ENCODE assay signal across 8 cellular contexts in genomic region chr5:172768573-172769323, GRCh38. TPM values are rescaled to one million over a fixed set of nuclear protein-coding genes. Genes with fewer than 3 reads are reported as not detected.
DNase-seq lines count a peak whose midpoint lies in the region; ATAC-seq and TF ChIP-seq lines count a peak whose summit lies in the region.

No MANE protein-coding gene starts in this region.

- H3K4me3 ChIP-seq in CD8-positive, alpha-beta T cell (ENCODE audit: low read depth, low read length) = no peak overlapping the region
- H3K4me3 ChIP-seq in esophagus squamous epithelium (peak overlapping the region; percentile 77 to 96 (median 79)), osteoblast (ENCODE audit: insufficient read depth, low read length) (peak overlapping the region; percentile 80)

- no peak for TF ChIP-seq CTCF in CD8-positive, alpha-beta T cell (IDR thresholded peaks at IDR 0.05)
- no peak for TF ChIP-seq CTCF in esophagus squamous epithelium (IDR thresholded peaks at IDR 0.05)
- TF ChIP-seq CTCF in osteoblast (IDR thresholded peaks at IDR 0.05; ENCODE audit: extremely low read depth, low read depth, low read length) = no peak

- peaks cover 34% of the 10 kb centered on the region for H3K79me2 ChIP-seq in osteoblast (ENCODE audit: insufficient read depth, low read length)

- POLR2A ChIA-PET in CD8-positive, alpha-beta T cell (lab: Charles Lee) = interaction anchor here (0.8 kb wide), 1 partner anchor 54 kb away, joined by 3 read pairs; no protein-coding TSS in a partner anchor

- H3K9me3 ChIP-seq in CD8-positive, alpha-beta T cell (ENCODE audit: low read length) = no peaks in the 10 kb centered on the region
- H3K9me3 ChIP-seq in T-helper 17 cell (ENCODE audit: control insufficient read depth, low read length, poor library complexity, severe bottlenecking) = no peaks in the 10 kb centered on the region
- H3K9me3 ChIP-seq in esophagus squamous epithelium = no peaks in the 10 kb centered on the region
- H3K9me3 ChIP-seq in osteoblast (ENCODE audit: low read depth, low read length) = no peaks in the 10 kb centered on the region

- peaks cover 12% of the 10 kb centered on the region for H3K36me3 ChIP-seq in CD8-positive, alpha-beta T cell (ENCODE audit: insufficient read depth, low read length)
- peaks cover 0 to 33% (median 30%) of the 10 kb centered on the region in 3 donors for H3K36me3 ChIP-seq in esophagus squamous epithelium
- H3K36me3 ChIP-seq in osteoblast (ENCODE audit: insufficient read depth, low read length) = peaks cover 30% of the 10 kb centered on the region

- TF ChIP-seq POLR2A in esophagus squamous epithelium (IDR thresholded peaks at IDR 0.05) = peak in 1 of 4 donors; percentile 32

- H3K36me3 Mint-ChIP-seq in CD8-positive, alpha-beta T cell = peaks cover 32% of the 10 kb centered on the region
- H3K36me3 Mint-ChIP-seq in T-helper 17 cell (ENCODE audit: low read depth) = peaks cover 18% of the 10 kb centered on the region

- no peaks in the 10 kb centered on the region for H3K9me3 Mint-ChIP-seq in CD8-positive, alpha-beta T cell

- peak overlapping the region; percentile 100 for H3K27ac ChIP-seq in CD8-positive, alpha-beta T cell (ENCODE audit: low read depth, low read length)
- H3K27ac ChIP-seq in esophagus squamous epithelium (peak overlapping the region; percentile 96 to 100 (median 99)), osteoblast (ENCODE audit: low read depth, low read length) (peak overlapping the region; percentile 92)

- peaks cover 63% of the 10 kb centered on the region for H3K4me1 Mint-ChIP-seq in CD8-positive, alpha-beta T cell (ENCODE audit: low read depth)
- peaks cover 57% of the 10 kb centered on the region for H3K4me1 Mint-ChIP-seq in T-helper 17 cell

- no peak overlapping the region for H2AFZ ChIP-seq in osteoblast (ENCODE audit: low read length)

- H3K27me3 Mint-ChIP-seq in CD8-positive, alpha-beta T cell (ENCODE audit: low read depth) = no peaks in the 10 kb centered on the region
- H3K27me3 Mint-ChIP-seq in T-helper 17 cell = peaks cover 7% of the 10 kb centered on the region

- H3K27me3 ChIP-seq in CD8-positive, alpha-beta T cell (ENCODE audit: insufficient read depth, low read length) = no peaks in the 10 kb centered on the region
- H3K27me3 ChIP-seq in esophagus squamous epithelium (no peaks in the 10 kb centered on the region), osteoblast (ENCODE audit: insufficient read depth, low read length) (no peaks in the 10 kb centered on the region)

- peak overlapping the region; percentile 90 for H3K4me3 Mint-ChIP-seq in CD8-positive, alpha-beta T cell
- H3K4me3 Mint-ChIP-seq in T-helper 17 cell = peak overlapping the region; percentile 93

- peaks cover 32% of the 10 kb centered on the region for H4K20me1 ChIP-seq in osteoblast (ENCODE audit: insufficient read depth, low read length)

- 15 to 59% methylated on average over 6 to 15 of the region's 20 CpGs for WGBS in esophagus squamous epithelium, 2 donors

- intact Hi-C loops in CD8-positive, alpha-beta T cell (cut with DNase I, micrococcal nuclease) = loop anchor here (5.0 kb wide), 3 partner anchors 581 to 656 kb away; partner anchors contain the start of gene STK10 (in 1 of the 2)
- intact Hi-C loops in esophagus squamous epithelium (cut with DNase I) = no loop called here

- peak overlapping the region; percentile 93 for H3K27ac Mint-ChIP-seq in CD8-positive, alpha-beta T cell
- H3K27ac Mint-ChIP-seq in T-helper 17 cell = peak overlapping the region; percentile 100

- ATAC-seq in CD8-positive, alpha-beta T cell = no peak
- ATAC-seq in T-helper 17 cell (no peak), HG02884 (IDR thresholded peaks at IDR 0.05; ENCODE audit: unreplicated experiment) (no peak), HG03442 (IDR thresholded peaks at IDR 0.05; ENCODE audit: unreplicated experiment) (no peak), HG03159 (IDR thresholded peaks at IDR 0.05; ENCODE audit: unreplicated experiment) (no peak)

- H3K4me1 ChIP-seq in CD8-positive, alpha-beta T cell (ENCODE audit: insufficient read depth, low read length) = peaks cover 46% of the 10 kb centered on the region
- H3K4me1 ChIP-seq in esophagus squamous epithelium (peaks cover 31 to 82% (median 35%) of the 10 kb centered on the region in 3 donors), osteoblast (ENCODE audit: insufficient read depth, low read length) (peaks cover 43% of the 10 kb centered on the region)

- H3K4me2 ChIP-seq in osteoblast (ENCODE audit: insufficient read depth, low read length) = peak overlapping the region; percentile 94

- peak in 3 of 7 experiments; percentile 23 to 38 (median 28) for DNase-seq in CD8-positive, alpha-beta T cell
- DNase-seq in T-helper 17 cell = peak in 2 of 3 donors; percentile 30 to 35
- DNase-seq in esophagus squamous epithelium (lab: John Stamatoyannopoulos, UW) = no peak
- DNase-seq in osteoblast (ENCODE audit: insufficient read length, low spot score, missing footprints) = peak; percentile 84
- DNase-seq in NCI-H1436 treated with DMSO at 0.1 percent for 48 hours (lab: John Stamatoyannopoulos, UW) = no peak

- CTCF ChIA-PET in CD8-positive, alpha-beta T cell (lab: Charles Lee) = interaction anchor here (1.3 to 7.2 kb wide), 3 partner anchors 11 to 165 kb away, joined by 3 to 75 read pairs (median 70); no protein-coding TSS in a partner anchor

RNA-seq across cellular contexts. Expression of gene DUSP1, which starts 2.2 kb away (rescaled TPM):
- total RNA-seq in CD8-positive, alpha-beta T cell = 100 to 1,000 TPM; 745 to 767 TPM
- 1,000 to 10,000 TPM; 1,522 to 2,429 TPM for total RNA-seq in T-helper 17 cell
- total RNA-seq in esophagus squamous epithelium = 100 to 1,000 TPM; 222 to 415 (median 252) TPM
- total RNA-seq in osteoblast = 69.2 and 74.6 TPM in 2 replicates

Comparison
In these comparisons a context has a peak if more than half of its experiments do, and no peak if none do; other contexts are left out.
1. DNase-seq: peak in T-helper 17 cell (2 of 3) and osteoblast (single experiment); none in esophagus squamous epithelium (single experiment) and NCI-H1436 treated with DMSO at 0.1 percent for 48 hours (single experiment).
2. Peak in every context shown above with its lines, with median percentiles within 50 percentile points of each other: H3K27ac ChIP-seq.